In genomic region chr11:75810637-75811383, GRCh38 we compare ENCODE assay signal across 16 cellular contexts. TPM values are rescaled to one million over a fixed set of nuclear protein-coding genes. Genes with fewer than 3 reads are reported as not detected.
DNase-seq lines count a peak whose midpoint lies in the region; ATAC-seq, FAIRE-seq and TF ChIP-seq lines count a peak whose summit lies in the region.
"Had no signal": no experiment of that assay in that cellular context is flagged by ENCODE, and none has a peak within 500 bp of the region (broad histone marks: within the 10 kb centered on the region; RNA-seq: fewer than 3 reads in every experiment).

No MANE protein-coding gene starts in this region.

- no peak for TF ChIP-seq CTCF in GM10248 (IDR thresholded peaks at IDR 0.05; ENCODE audit: control extremely low read depth, extremely low read depth, low read depth, missing control alignments)
- TF ChIP-seq CTCF in HL-60 (IDR thresholded peaks at IDR 0.05; ENCODE audit: insufficient read depth, low read length): no peak
- TF ChIP-seq CTCF in GM12878 (IDR thresholded peaks at IDR 0.05 in 2 of 3, conservative IDR thresholded peaks at IDR 0.05 in 1 of 3; ENCODE audit: control insufficient read depth in 2 of 3, extremely low read depth in 1 of 3, insufficient read depth in 1 of 3, low read depth in 3 of 3, low read length in 3 of 3): no peak
- no peak for TF ChIP-seq CTCF in GM10266 (IDR thresholded peaks at IDR 0.05; ENCODE audit: control insufficient read depth, insufficient read depth, low read depth, missing control alignments)
- no peak for TF ChIP-seq CTCF in coronary artery (IDR thresholded peaks at IDR 0.05)

- H3K27me3 ChIP-seq in HL-60 (ENCODE audit: insufficient read depth, poor library complexity, severe bottlenecking) (no peaks in the 10 kb centered on the region), GM12878 (replicated peaks in 1 of 2; ENCODE audit: control insufficient read depth in 2 of 2, insufficient read depth in 2 of 2, low read length in 1 of 2) (no peaks in the 10 kb centered on the region)
- H3K27me3 ChIP-seq: tibial artery had no signal

- H3K27ac ChIP-seq in HL-60 (replicated peaks): peak overlapping the region; percentile 78
- H3K27ac ChIP-seq in GM12878 (ENCODE audit: control insufficient read depth, insufficient read depth): peak overlapping the region; percentile 85
- H3K27ac ChIP-seq in coronary artery: no peak overlapping the region
- H3K27ac ChIP-seq: KMS-11, tibial artery had no signal

- H3K36me3 ChIP-seq in GM12878 (ENCODE audit: control insufficient read depth in 2 of 2, insufficient read depth in 2 of 2, low read length in 1 of 2): no peaks in the 10 kb centered on the region
- H3K36me3 ChIP-seq: tibial artery had no signal

- intact Hi-C loops in GM12878 (cut with micrococcal nuclease; ENCODE audit: unreplicated experiment): loop anchor here (10.0 kb wide), 1 partner anchor 1816 kb away; no protein-coding TSS in a partner anchor

- RAD21 ChIA-PET in GM12878 (lab: Charles Lee; ENCODE audit: unreplicated experiment): interaction anchor here (0.9 to 10.4 kb wide), 9 partner anchors 8 to 82 kb away, joined by 3 to 111 read pairs (median 4); no protein-coding TSS in a partner anchor

- peak; percentile 18 for ATAC-seq in GM12878
- ATAC-seq: naive thymus-derived CD4-positive, alpha-beta T cell; Right ventricle myocardium inferior had no signal

- DNase-seq in GM10248 (ENCODE audit: extremely low spot score) (peak; percentile 59), HL-60 (ENCODE audit: low read depth in 1 of 2, low spot score in 1 of 2) (peak; percentile 62 to 68), GM12878 (ENCODE audit: low read depth, low spot score) (peak; percentile 71), GM10266 (ENCODE audit: extremely low spot score) (no peak), dermis blood vessel endothelial cell (no peak), coronary artery (ENCODE audit: low spot score) (no peak), DMS79 treated with DMSO at 0.1 percent for 48 hours (lab: John Stamatoyannopoulos, UW) (no peak)
- DNase-seq: activated gamma-delta T cell treated with Interleukin-2 at 50 U/mL for 16 hours; NCI-H1930; stimulated activated CD4-positive, alpha-beta T cell treated with anti-CD3 and anti-CD28 coated beads, Interleukin-15, amount 100 ng/mL, for 24 hours; tibial artery had no signal

- no peaks in the 10 kb centered on the region for H4K20me1 ChIP-seq in GM12878 (ENCODE audit: control insufficient read depth, insufficient read depth)

- TF ChIP-seq RAD21 in GM12878 (IDR thresholded peaks at IDR 0.05; ENCODE audit: insufficient read depth, low read depth, low read length): no peak

- peaks cover 41% of the 10 kb centered on the region for H3K79me2 ChIP-seq in GM12878 (ENCODE audit: control insufficient read depth, insufficient read depth, low read length)

- peak overlapping the region; percentile 38 for H2AFZ ChIP-seq in GM12878 (ENCODE audit: control insufficient read depth, low read depth, low read length)

- CTCF ChIA-PET in GM10248 (lab: Yijun Ruan, JAX): interaction anchor here (0.6 to 6.6 kb wide), 12 partner anchors 8 to 508 kb away, joined by 3 to 77 read pairs (median 4); partner anchors contain the start of gene DGAT2
- CTCF ChIA-PET in GM12878 (lab: Yijun Ruan, JAX): interaction anchor here (1.3 to 13.1 kb wide), 10 partner anchors 8 to 342 kb away, joined by 4 to 183 read pairs (median 11); no protein-coding TSS in a partner anchor

- no peaks in the 10 kb centered on the region for H3K9me3 ChIP-seq in GM12878 (replicated peaks; ENCODE audit: control insufficient read depth, insufficient read depth, low read length)
- H3K9me3 ChIP-seq: tibial artery had no signal

- TSS peak; percentile 37 for BruUV-seq in GM12878 (replicated peaks; lab: Mats Ljungman, UMichigan)

- peak; percentile 55 for TF ChIP-seq POLR2A in GM19193 (IDR thresholded peaks at IDR 0.05; ENCODE audit: extremely low read depth, insufficient read depth, insufficient read length)
- peak; percentile 73 for TF ChIP-seq POLR2A in GM12878 (IDR thresholded peaks at IDR 0.05; ENCODE audit: low read depth, low read length)

- POLR2A ChIA-PET in GM10248 (lab: Yijun Ruan, JAX): interaction anchor here (1.0 kb wide), 1 partner anchor 22 kb away, joined by 3 read pairs; no protein-coding TSS in a partner anchor
- POLR2A ChIA-PET in GM12878 (lab: Charles Lee): interaction anchor here (0.9 to 8.7 kb wide), 11 partner anchors 9 to 81 kb away, joined by 3 to 173 read pairs (median 5); no protein-coding TSS in a partner anchor

- in situ Hi-C loops in GM12878 (cut with MboI): no loop called here

- H3K4me3 ChIP-seq in HL-60 (replicated peaks; ENCODE audit: insufficient read depth, low read length): peak overlapping the region; percentile 11
- peak overlapping the region; percentile 86 for H3K4me3 ChIP-seq in GM12878
- no peak overlapping the region for H3K4me3 ChIP-seq in coronary artery
- H3K4me3 ChIP-seq: tibial artery had no signal

- SMC1A ChIA-PET in GM12878 (lab: Charles Lee; ENCODE audit: uncharacterized antibody, unreplicated experiment): interaction anchor here (1.0 to 6.5 kb wide), 12 partner anchors 8 to 424 kb away, joined by 3 to 111 read pairs (median 6); partner anchors contain the start of gene DGAT2

- TF ChIP-seq EP300 in GM12878 (IDR thresholded peaks at IDR 0.05; ENCODE audit: borderline replicate concordance in 1 of 2, control insufficient read depth in 1 of 2, low read depth in 2 of 2, low read length in 2 of 2): 0 out of 4 replicates have a peak, but pooled peaks of 1 of the 2 experiments have one; percentile 35

- H3K9ac ChIP-seq in GM12878 (ENCODE audit: control insufficient read depth, insufficient read depth, low read length): peak overlapping the region; percentile 43
- H3K9ac ChIP-seq: KMS-11 had no signal

- H3K4me1 ChIP-seq in GM12878 (ENCODE audit: control insufficient read depth, insufficient read depth, low read length): peaks cover 41% of the 10 kb centered on the region

- peak overlapping the region; percentile 88 for H3K4me2 ChIP-seq in GM12878 (ENCODE audit: control insufficient read depth, insufficient read depth)
- H3K4me2 ChIP-seq: KMS-11 had no signal

- FAIRE-seq in GM12878 (lab: Jason Lieb, UNC): peak; percentile 79
- FAIRE-seq: TTC549 had no signal

- 1% methylated on average over 8 of the region's 8 CpGs for WGBS in GM12878 (ENCODE audit: insufficient coverage, insufficient replicate concordance, low lambda C conversion rate, missing lambda C conversion rate)

TF ChIP-seq in GM12878, 131 proteins besides CTCF, POLR2A, EP300 and RAD21 (continues in another document):
- TF ChIP-seq IRF3 (IDR thresholded peaks at IDR 0.05) (no peak), ZNF24 (IDR thresholded peaks at IDR 0.05) (peak; percentile 89), SREBF1 (IDR thresholded peaks at IDR 0.05; ENCODE audit: low read length) (no peak), STAT3 (IDR thresholded peaks at IDR 0.05; ENCODE audit: low read depth, low read length) (no peak), SUPT20H (IDR thresholded peaks at IDR 0.05; ENCODE audit: borderline replicate concordance, control insufficient read depth, low read depth, low read length) (no peak), IKZF2 (IDR thresholded peaks at IDR 0.05) (no peak)

RNA-seq across cellular contexts. Expression of gene UVRAG, which starts 4.2 kb away (rescaled TPM):
- 344 and 366 TPM in 2 replicates for total RNA-seq in GM12878 (2013; cell fraction: nucleolus; rRNA removed)
- total RNA-seq in GM12878 (2014; rRNA removed) (37.0 and 39.6 TPM in 2 replicates), GM12878 (2014; rRNA removed; fragmentation: Illumina TruSeq; extraction: Trizol) (40.7 and 41.3 TPM in 2 replicates), GM12878 (2021) (42.9 and 43.4 TPM in 2 replicates), dermis blood vessel endothelial cell (75.3 and 98.2 TPM in 2 replicates)
- 19.8 TPM for polyA plus RNA-seq in GM12878 (2011; ENCODE audit: low read depth)
- polyA plus RNA-seq in GM12878 (2011; rRNA removed) (36.9 and 52.3 TPM in 2 replicates), GM12878 (2014; fragmentation: Illumina TruSeq; extraction: Trizol) (31.8 and 35.3 TPM in 2 replicates), GM12878 (2014; fragmentation: Nextera tagmentation; extraction: Ambion mirVana) (10 to 100 TPM in 1 of 2 experiments, 1 to 10 TPM in 1; 7.0 to 11.2 TPM), GM12878 (2014; rRNA removed) (24.0 and 26.7 TPM in 2 replicates), GM12878 (2016; fragmentation: Nextera tagmentation; extraction: Ambion mirVana) (10 to 100 TPM; 37.9 to 43.4 TPM)
- polyA plus RNA-seq in GM12878 (2011; cell fraction: cytosol; rRNA removed): 20.1 and 23.2 TPM in 2 replicates
- polyA plus RNA-seq in GM12878 (2011; cell fraction: nucleus; rRNA removed): 33.4 and 36.0 TPM in 2 replicates
- 24.8 and 28.3 TPM in 2 replicates for polyA plus RNA-seq in GM12878 (2012)
- polyA minus RNA-seq in GM12878 (2011; rRNA and poly(A)+ RNA removed): 72.7 and 77.2 TPM in 2 replicates
- 17.0 and 18.5 TPM in 2 replicates for polyA minus RNA-seq in GM12878 (2011; cell fraction: cytosol; rRNA and poly(A)+ RNA removed)
- polyA minus RNA-seq in GM12878 (2011; cell fraction: nucleus; rRNA and poly(A)+ RNA removed): 96.4 and 155 TPM in 2 replicates

RNA-seq across cellular contexts. Expression of gene DGAT2, which starts 42.2 kb away (rescaled TPM):
- 11.2 and 12.8 TPM in 2 replicates for total RNA-seq in GM12878 (2013; cell fraction: nucleolus; rRNA removed)
- total RNA-seq in GM12878 (2014; rRNA removed) (16.7 and 20.5 TPM in 2 replicates), GM12878 (2014; rRNA removed; fragmentation: Illumina TruSeq; extraction: Trizol) (12.5 and 13.0 TPM in 2 replicates), GM12878 (2021) (19.5 and 21.0 TPM in 2 replicates), dermis blood vessel endothelial cell (0.68 and 2.1 TPM in 2 replicates)
- 5.8 TPM for polyA plus RNA-seq in GM12878 (2011; ENCODE audit: low read depth)
- polyA plus RNA-seq in GM12878 (2011; rRNA removed) (15.2 and 25.9 TPM in 2 replicates), GM12878 (2014; fragmentation: Illumina TruSeq; extraction: Trizol) (17.0 and 23.0 TPM in 2 replicates), GM12878 (2014; fragmentation: Nextera tagmentation; extraction: Ambion mirVana) (1 to 10 TPM; 5.1 to 5.5 TPM), GM12878 (2014; rRNA removed) (20.2 and 20.5 TPM in 2 replicates), GM12878 (2016; fragmentation: Nextera tagmentation; extraction: Ambion mirVana) (10 to 100 TPM; 17.2 to 17.9 TPM)
- polyA plus RNA-seq in GM12878 (2011; cell fraction: cytosol; rRNA removed): 22.0 and 29.0 TPM in 2 replicates
- 13.3 and 13.6 TPM in 2 replicates for polyA plus RNA-seq in GM12878 (2011; cell fraction: nucleus; rRNA removed)
- polyA plus RNA-seq in GM12878 (2012): 7.4 and 8.5 TPM in 2 replicates
- polyA minus RNA-seq in GM12878 (2011; rRNA and poly(A)+ RNA removed): 29.6 and 33.1 TPM in 2 replicates
- polyA minus RNA-seq in GM12878 (2011; cell fraction: cytosol; rRNA and poly(A)+ RNA removed): 4.5 and 7.5 TPM in 2 replicates
- 5.6 and 6.5 TPM in 2 replicates for polyA minus RNA-seq in GM12878 (2011; cell fraction: nucleus; rRNA and poly(A)+ RNA removed)

Comparison
In these comparisons a context has a peak if more than half of its experiments do, and no peak if none do; other contexts are left out.
1. DNase-seq: peak in GM10248 (single experiment), HL-60 (2 of 2) and GM12878 (single experiment); none in GM10266 (single experiment), dermis blood vessel endothelial cell (single experiment), coronary artery (single experiment) and DMS79 treated with DMSO at 0.1 percent for 48 hours (single experiment).
2. H3K27ac ChIP-seq: peak in HL-60 (single experiment) and GM12878 (single experiment); none in coronary artery (0 of 2).